In genomic region chr10:124279882-124280281, GRCh38 we compare ENCODE assay signal across 17 cellular contexts.
"Had no signal": no experiment of that assay in that cellular context is flagged by ENCODE, and none has a peak within 500 bp of the region (broad histone marks: within the 10 kb centered on the region; RNA-seq: fewer than 3 reads in every experiment).

No MANE protein-coding gene starts in this region.

- H3K9me3 Mint-ChIP-seq: activated naive CD8-positive, alpha-beta T cell treated with anti-CD3 and anti-CD28 coated beads for 36 hours; natural killer cell treated with Interleukin-12 subunit alpha and Interleukin-12 subunit beta and Interleukin-15 and Interleukin-18, amount 100 ng/mL, for 72 hours; stimulated activated naive CD8-positive, alpha-beta T cell treated with anti-CD3 and anti-CD28 coated beads, Interleukin-15, amount 100 ng/mL, for 72 hours; T-helper 2 cell treated with Interferon-gamma antibody and Interleukin-4, amounts not matched to agents 5 μg/mL and 100 μg/mL, for 36 hours had no signal

- H3K27ac Mint-ChIP-seq: activated naive CD8-positive, alpha-beta T cell treated with anti-CD3 and anti-CD28 coated beads for 36 hours; natural killer cell treated with Interleukin-12 subunit alpha and Interleukin-12 subunit beta and Interleukin-15 and Interleukin-18, amount 100 ng/mL, for 72 hours; stimulated activated naive CD8-positive, alpha-beta T cell treated with anti-CD3 and anti-CD28 coated beads, Interleukin-15, amount 100 ng/mL, for 72 hours; T-helper 2 cell treated with Interferon-gamma antibody and Interleukin-4, amounts not matched to agents 5 μg/mL and 100 μg/mL, for 36 hours had no signal

- H3K27me3 Mint-ChIP-seq: activated naive CD8-positive, alpha-beta T cell treated with anti-CD3 and anti-CD28 coated beads for 36 hours; stimulated activated naive CD8-positive, alpha-beta T cell treated with anti-CD3 and anti-CD28 coated beads, Interleukin-15, amount 100 ng/mL, for 72 hours had no signal

- H3K4me3 Mint-ChIP-seq: activated naive CD8-positive, alpha-beta T cell treated with anti-CD3 and anti-CD28 coated beads for 36 hours; natural killer cell treated with Interleukin-12 subunit alpha and Interleukin-12 subunit beta and Interleukin-15 and Interleukin-18, amount 100 ng/mL, for 72 hours; stimulated activated naive CD8-positive, alpha-beta T cell treated with anti-CD3 and anti-CD28 coated beads, Interleukin-15, amount 100 ng/mL, for 72 hours; T-helper 2 cell treated with Interferon-gamma antibody and Interleukin-4, amounts not matched to agents 5 μg/mL and 100 μg/mL, for 36 hours had no signal

- H3K27ac ChIP-seq: cardiac muscle cell, suprapubic skin, transverse colon, vagina had no signal

- DNase-seq: activated CD4-positive, alpha-beta T cell treated with anti-CD3 and anti-CD28 coated beads, Interleukin-2, amount 50 U/mL, for 4 hours; activated naive CD8-positive, alpha-beta T cell treated with anti-CD3 and anti-CD28 coated beads for 36 hours; amniotic stem cell; foreskin fibroblast; glutamatergic neuron; nucleus accumbens; retina; stimulated activated CD4-positive, alpha-beta T cell treated with anti-CD3 and anti-CD28 coated beads, Interleukin-15, amount 100 ng/mL, for 24 hours; stimulated activated CD4-positive, alpha-beta T cell treated with anti-CD3 and anti-CD28 coated beads, Interleukin-2, amount 100 ng/mL, for 48 hours; stimulated activated naive CD8-positive, alpha-beta T cell treated with anti-CD3 and anti-CD28 coated beads, Interleukin-15, amount 100 ng/mL, for 72 hours; SW 1271; transverse colon had no signal

- H3K27me3 ChIP-seq: cardiac muscle cell, suprapubic skin, transverse colon, vagina had no signal

- H3K4me1 Mint-ChIP-seq: activated naive CD8-positive, alpha-beta T cell treated with anti-CD3 and anti-CD28 coated beads for 36 hours; stimulated activated naive CD8-positive, alpha-beta T cell treated with anti-CD3 and anti-CD28 coated beads, Interleukin-15, amount 100 ng/mL, for 72 hours had no signal

- H3K4me1 ChIP-seq: suprapubic skin, transverse colon, vagina had no signal

- H3K36me3 ChIP-seq: cardiac muscle cell, suprapubic skin, transverse colon, vagina had no signal

- H3K9me3 ChIP-seq: suprapubic skin, transverse colon, vagina had no signal

- H3K36me3 Mint-ChIP-seq: activated naive CD8-positive, alpha-beta T cell treated with anti-CD3 and anti-CD28 coated beads for 36 hours; natural killer cell treated with Interleukin-12 subunit alpha and Interleukin-12 subunit beta and Interleukin-15 and Interleukin-18, amount 100 ng/mL, for 72 hours had no signal

- ATAC-seq: natural killer cell treated with Interleukin-12 subunit alpha and Interleukin-12 subunit beta and Interleukin-15 and Interleukin-18, amount 100 ng/mL, for 72 hours; stimulated activated naive CD8-positive, alpha-beta T cell treated with anti-CD3 and anti-CD28 coated beads, Interleukin-15, amount 100 ng/mL, for 72 hours had no signal

- H3K4me3 ChIP-seq: cardiac muscle cell, suprapubic skin, transverse colon, vagina had no signal
